27 cellular contexts compared by ENCODE assay signal in genomic region chr20:15638781-15639180, GRCh38.
DNase-seq lines count a peak whose midpoint lies in the region; ATAC-seq and TF ChIP-seq lines count a peak whose summit lies in the region.
"Had no signal": no experiment of that assay in that cellular context is flagged by ENCODE, and none has a peak within 500 bp of the region (broad histone marks: within the 10 kb centered on the region; RNA-seq: fewer than 3 reads in every experiment).

No MANE protein-coding gene starts in this region.

- H3K9me3 ChIP-seq in endodermal cell (ENCODE audit: control insufficient read depth, low read length) (peaks cover 9% of the 10 kb centered on the region), neuronal stem cell (replicated peaks in 1 of 2; ENCODE audit: control insufficient read depth in 2 of 2, insufficient read depth in 1 of 2, low read depth in 1 of 2, low read length in 2 of 2) (peaks cover 3 to 12% of the 10 kb centered on the region in 2 donors), left ventricle myocardium inferior (replicated peaks) (no peaks in the 10 kb centered on the region)
- H3K9me3 ChIP-seq: SJSA1 had no signal

- H3K18ac ChIP-seq in neuronal stem cell (ENCODE audit: low read length), result no peak overlapping the region

- H3K14ac ChIP-seq in neuronal stem cell (ENCODE audit: low read length), result no peak overlapping the region

- peak overlapping the region; percentile 29; the same call in 1 of the 2 replicates for H3K4me3 Mint-ChIP-seq in HFFc6
- H3K4me3 Mint-ChIP-seq in WTC11, result no peak overlapping the region
- no peak overlapping the region for H3K4me3 Mint-ChIP-seq in endodermal cell
- no peak overlapping the region for H3K4me3 Mint-ChIP-seq in immature natural killer cell
- H3K4me3 Mint-ChIP-seq: CD4-positive, alpha-beta T cell had no signal

- 87 to 89% methylated on average over 6 of the region's 6 CpGs for WGBS in endodermal cell (ENCODE audit: insufficient coverage in 1 of 2, insufficient read length in 1 of 2), 2 experiments
- WGBS in neuronal stem cell (ENCODE audit: extremely low coverage in 2 of 2, insufficient read length in 2 of 2, insufficient replicate concordance in 1 of 2), 2 donors, result no CpG with 5 or more reads among the region's 6 CpGs

- H3K27me3 Mint-ChIP-seq in HFFc6 (ENCODE audit: insufficient read depth) (peaks cover 4% of the 10 kb centered on the region), WTC11 (ENCODE audit: low read depth) (peaks cover 6% of the 10 kb centered on the region; the same call in 1 of the 2 replicates), endodermal cell (ENCODE audit: insufficient read depth) (peaks cover 9% of the 10 kb centered on the region), immature natural killer cell (ENCODE audit: low read depth in 3 of 3) (peaks cover 0 to 3% (median 0%) of the 10 kb centered on the region in 3 donors)
- H3K27me3 Mint-ChIP-seq: CD4-positive, alpha-beta T cell had no signal

- H3K27me3 ChIP-seq in endodermal cell (ENCODE audit: control insufficient read depth, insufficient read depth, low read length, poor library complexity, severe bottlenecking), result no peaks in the 10 kb centered on the region
- H3K27me3 ChIP-seq in neuronal stem cell (ENCODE audit: control insufficient read depth in 3 of 3, insufficient read depth in 3 of 3, low read depth in 1 of 3, low read length in 3 of 3), result no peaks in the 10 kb centered on the region
- H3K27me3 ChIP-seq in left ventricle myocardium inferior (ENCODE audit: low read depth), result no peaks in the 10 kb centered on the region
- H3K27me3 ChIP-seq: BLaER1 treated with 17β-estradiol and CSF1 and Interleukin-3, amounts not matched to agents 10 nM and 100 nM; SJSA1 had no signal

- H3K27ac Mint-ChIP-seq in HFFc6, result no peak overlapping the region
- peak overlapping the region; percentile 13; the same call in 1 of the 2 replicates for H3K27ac Mint-ChIP-seq in WTC11
- H3K27ac Mint-ChIP-seq in endodermal cell, result no peak overlapping the region
- no peak overlapping the region for H3K27ac Mint-ChIP-seq in immature natural killer cell
- H3K27ac Mint-ChIP-seq: CD4-positive, alpha-beta T cell had no signal

- no peak overlapping the region for H2BK12ac ChIP-seq in neuronal stem cell (ENCODE audit: low read length)

- H3K9ac ChIP-seq in endodermal cell (ENCODE audit: extremely low read depth, low read length, poor library complexity, severe bottlenecking), result no peak overlapping the region
- no peak overlapping the region for H3K9ac ChIP-seq in neuronal stem cell (ENCODE audit: low read depth, low read length, poor library complexity)
- H3K9ac ChIP-seq: BLaER1 treated with 17β-estradiol and CSF1 and Interleukin-3, amounts not matched to agents 10 nM and 100 nM had no signal

- POLR2A ChIA-PET in WTC11 (lab: Charles Lee), result no interaction called here

- H4K91ac ChIP-seq in neuronal stem cell (ENCODE audit: low read depth, low read length, poor library complexity), result no peak overlapping the region

- H2BK120ac ChIP-seq in neuronal stem cell (ENCODE audit: low read depth, low read length), result no peak overlapping the region

- H3K36me3 ChIP-seq in endodermal cell (ENCODE audit: control insufficient read depth, insufficient read depth, low read length) (no peaks in the 10 kb centered on the region), neuronal stem cell (replicated peaks in 1 of 2; ENCODE audit: control insufficient read depth in 2 of 2, insufficient read depth in 2 of 2, low read length in 2 of 2) (no peaks in the 10 kb centered on the region), left ventricle myocardium inferior (no peaks in the 10 kb centered on the region)
- H3K36me3 ChIP-seq: BLaER1 treated with 17β-estradiol and CSF1 and Interleukin-3, amounts not matched to agents 10 nM and 100 nM; SJSA1 had no signal

- H2BK15ac ChIP-seq in neuronal stem cell (ENCODE audit: low read length), result no peak overlapping the region

- TF ChIP-seq CTCF in HFFc6 (IDR thresholded peaks at IDR 0.05) (no peak), WTC11 (IDR thresholded peaks at IDR 0.05) (no peak), endodermal cell (conservative IDR thresholded peaks at IDR 0.05) (no peak), left ventricle myocardium inferior (IDR thresholded peaks at IDR 0.05; ENCODE audit: borderline replicate concordance) (no peak)

- peak overlapping the region; percentile 83 for H3K27ac ChIP-seq in endodermal cell (ENCODE audit: low read depth, low read length)
- H3K27ac ChIP-seq in neuronal stem cell (replicated peaks; ENCODE audit: low read length), result no peak overlapping the region
- H3K27ac ChIP-seq in left ventricle myocardium inferior (replicated peaks), result no peak overlapping the region
- H3K27ac ChIP-seq: A549; BLaER1 treated with 17β-estradiol and CSF1 and Interleukin-3, amounts not matched to agents 10 nM and 100 nM; PC-9; SJSA1 had no signal

- H2AK5ac ChIP-seq in neuronal stem cell (ENCODE audit: low read depth, low read length), result no peak overlapping the region

- H3K4me1 ChIP-seq in endodermal cell (ENCODE audit: control insufficient read depth, insufficient read depth, low read length) (peaks cover 13% of the 10 kb centered on the region), neuronal stem cell (ENCODE audit: control insufficient read depth in 2 of 2, insufficient read depth in 1 of 2, low read depth in 1 of 2, low read length in 2 of 2) (peaks cover 18 to 30% of the 10 kb centered on the region in 2 donors), left ventricle myocardium inferior (no peaks in the 10 kb centered on the region)
- H3K4me1 ChIP-seq: A549 had no signal

- no peak overlapping the region for H3K4me2 ChIP-seq in neuronal stem cell (ENCODE audit: insufficient read depth, low read length, poor library complexity, severe bottlenecking)
- H3K4me2 ChIP-seq: A549; BLaER1 treated with 17β-estradiol and CSF1 and Interleukin-3, amounts not matched to agents 10 nM and 100 nM; PC-9 had no signal

- H3K9me3 Mint-ChIP-seq in HFFc6 (no peaks in the 10 kb centered on the region), WTC11 (peaks cover 13% of the 10 kb centered on the region), endodermal cell (peaks cover 8% of the 10 kb centered on the region), immature natural killer cell (peaks cover 0 to 5% (median 2%) of the 10 kb centered on the region in 6 donors)

- DNase-seq in HFFc6 (no peak), WTC11 (ENCODE audit: low spot score) (no peak), endodermal cell (no peak), neuronal stem cell (ENCODE audit: low spot score) (no peak), immature natural killer cell (no peak), activated T-cell treated with anti-CD3 and anti-CD28 coated beads for 4 hours (no peak), NCI-H510A treated with DMSO at 0.1 percent for 48 hours (lab: John Stamatoyannopoulos, UW) (no peak), left ventricle myocardium inferior (no peak)
- DNase-seq: AML-193; CD4-positive, alpha-beta T cell; COR-L47; GDM1; H7; Kasumi-1; NCI-H1092 treated with DMSO at 0.1 percent for 48 hours; NCI-H1436; NCI-H187; NCI-H2081 treated with DMSO at 0.1 percent for 48 hours; NCI-H2171; NCI-H524 treated with DMSO at 0.1 percent for 48 hours; NCI-H82; NK-92 treated with Interleukin-12 subunit alpha and Interleukin-12 subunit beta, amount 100 ng/mL, for 24 hours; PC-9 had no signal

- H3K4ac ChIP-seq in neuronal stem cell (ENCODE audit: low read length), result no peak overlapping the region

- CTCF ChIA-PET in WTC11 (lab: Charles Lee), result interaction anchor here (1.7 kb wide), 1 partner anchor 11 kb away, joined by 5 read pairs; no protein-coding TSS in a partner anchor

- no peak overlapping the region for H2BK5ac ChIP-seq in neuronal stem cell (ENCODE audit: low read length)

- H3K4me3 ChIP-seq in endodermal cell (ENCODE audit: low read length) (no peak overlapping the region), neuronal stem cell (ENCODE audit: low read length in 2 of 2) (no peak overlapping the region), left ventricle myocardium inferior (no peak overlapping the region)
- H3K4me3 ChIP-seq: A549; BLaER1 treated with 17β-estradiol and CSF1 and Interleukin-3, amounts not matched to agents 10 nM and 100 nM; K562; PC-9; SJSA1 had no signal

- no peak overlapping the region for H4K8ac ChIP-seq in neuronal stem cell (ENCODE audit: low read depth, low read length)

- H3K4me1 Mint-ChIP-seq in HFFc6 (ENCODE audit: low read depth) (peaks cover 30% of the 10 kb centered on the region), WTC11 (peaks cover 41% of the 10 kb centered on the region), endodermal cell (peaks cover 28% of the 10 kb centered on the region), immature natural killer cell (no peaks in the 10 kb centered on the region)

- intact Hi-C loops in left ventricle myocardium inferior (cut with micrococcal nuclease), result no loop called here

- no peak for ATAC-seq in WTC11
- ATAC-seq: A549, K562 had no signal

- no peaks in the 10 kb centered on the region for H3K79me1 ChIP-seq in neuronal stem cell (ENCODE audit: low read depth, low read length)

- peak overlapping the region; percentile 45 for H2AFZ ChIP-seq in neuronal stem cell (ENCODE audit: low read length)
- H2AFZ ChIP-seq: PC-9 had no signal

- H3K36me3 Mint-ChIP-seq in HFFc6 (ENCODE audit: low read depth), result no peaks in the 10 kb centered on the region
- peaks cover 10% of the 10 kb centered on the region for H3K36me3 Mint-ChIP-seq in WTC11
- no peaks in the 10 kb centered on the region for H3K36me3 Mint-ChIP-seq in endodermal cell (ENCODE audit: low read depth)
- no peaks in the 10 kb centered on the region for H3K36me3 Mint-ChIP-seq in immature natural killer cell

- no peak overlapping the region for H3K23ac ChIP-seq in neuronal stem cell (ENCODE audit: low read depth, low read length, poor library complexity)

TF ChIP-seq in WTC11, 78 proteins besides CTCF, POLR2A, EP300 and RAD21 (continues in another document):
- no peak for TF ChIP-seq FOXJ3 (CRISPR knock-in tag; IDR thresholded peaks at IDR 0.05; ENCODE audit: borderline replicate concordance)
